1 cellular context compared by ENCODE assay signal in the genomic region with DNA sequence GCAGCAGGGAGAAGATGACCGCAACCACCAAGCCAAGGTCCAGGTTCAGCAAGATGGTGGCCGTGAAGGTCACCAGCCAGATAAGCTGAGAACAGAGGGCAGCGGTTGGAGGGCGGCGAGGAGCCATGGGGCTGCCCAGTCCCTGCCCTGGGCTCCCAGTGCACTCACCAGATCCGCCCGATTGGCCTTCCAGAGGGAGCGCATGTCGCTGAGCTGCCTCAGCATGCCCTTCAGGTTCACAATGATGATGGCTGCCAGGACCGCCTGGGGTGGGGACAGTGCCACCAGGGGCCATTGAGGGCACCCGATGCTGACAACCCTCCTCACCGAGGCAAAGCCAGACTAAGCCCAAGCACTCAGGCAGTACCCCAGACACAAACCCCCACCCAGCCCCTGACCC.
TF ChIP-seq lines count a peak whose summit lies in the region.

No MANE protein-coding gene starts in this region.

TF ChIP-seq in K562, 482 proteins besides CTCF, POLR2A, EP300 and RAD21:
- TF ChIP-seq, protein P1, sequence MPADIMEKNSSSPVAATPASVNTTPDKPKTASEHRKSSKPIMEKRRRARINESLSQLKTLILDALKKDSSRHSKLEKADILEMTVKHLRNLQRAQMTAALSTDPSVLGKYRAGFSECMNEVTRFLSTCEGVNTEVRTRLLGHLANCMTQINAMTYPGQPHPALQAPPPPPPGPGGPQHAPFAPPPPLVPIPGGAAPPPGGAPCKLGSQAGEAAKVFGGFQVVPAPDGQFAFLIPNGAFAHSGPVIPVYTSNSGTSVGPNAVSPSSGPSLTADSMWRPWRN (IDR thresholded peaks at IDR 0.05; ENCODE audit: low read depth), result no peak
- TF ChIP-seq, protein P2, sequence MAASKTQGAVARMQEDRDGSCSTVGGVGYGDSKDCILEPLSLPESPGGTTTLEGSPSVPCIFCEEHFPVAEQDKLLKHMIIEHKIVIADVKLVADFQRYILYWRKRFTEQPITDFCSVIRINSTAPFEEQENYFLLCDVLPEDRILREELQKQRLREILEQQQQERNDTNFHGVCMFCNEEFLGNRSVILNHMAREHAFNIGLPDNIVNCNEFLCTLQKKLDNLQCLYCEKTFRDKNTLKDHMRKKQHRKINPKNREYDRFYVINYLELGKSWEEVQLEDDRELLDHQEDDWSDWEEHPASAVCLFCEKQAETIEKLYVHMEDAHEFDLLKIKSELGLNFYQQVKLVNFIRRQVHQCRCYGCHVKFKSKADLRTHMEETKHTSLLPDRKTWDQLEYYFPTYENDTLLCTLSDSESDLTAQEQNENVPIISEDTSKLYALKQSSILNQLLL (CRISPR knock-in tag; IDR thresholded peaks at IDR 0.05; ENCODE audit: borderline replicate concordance), result no peak
- 0 out of 2 replicates have a peak, but pooled peaks have one; percentile 26 for TF ChIP-seq POLR2G (IDR thresholded peaks at IDR 0.05; ENCODE audit: low read depth, low read length)
- TF ChIP-seq, protein P3, sequence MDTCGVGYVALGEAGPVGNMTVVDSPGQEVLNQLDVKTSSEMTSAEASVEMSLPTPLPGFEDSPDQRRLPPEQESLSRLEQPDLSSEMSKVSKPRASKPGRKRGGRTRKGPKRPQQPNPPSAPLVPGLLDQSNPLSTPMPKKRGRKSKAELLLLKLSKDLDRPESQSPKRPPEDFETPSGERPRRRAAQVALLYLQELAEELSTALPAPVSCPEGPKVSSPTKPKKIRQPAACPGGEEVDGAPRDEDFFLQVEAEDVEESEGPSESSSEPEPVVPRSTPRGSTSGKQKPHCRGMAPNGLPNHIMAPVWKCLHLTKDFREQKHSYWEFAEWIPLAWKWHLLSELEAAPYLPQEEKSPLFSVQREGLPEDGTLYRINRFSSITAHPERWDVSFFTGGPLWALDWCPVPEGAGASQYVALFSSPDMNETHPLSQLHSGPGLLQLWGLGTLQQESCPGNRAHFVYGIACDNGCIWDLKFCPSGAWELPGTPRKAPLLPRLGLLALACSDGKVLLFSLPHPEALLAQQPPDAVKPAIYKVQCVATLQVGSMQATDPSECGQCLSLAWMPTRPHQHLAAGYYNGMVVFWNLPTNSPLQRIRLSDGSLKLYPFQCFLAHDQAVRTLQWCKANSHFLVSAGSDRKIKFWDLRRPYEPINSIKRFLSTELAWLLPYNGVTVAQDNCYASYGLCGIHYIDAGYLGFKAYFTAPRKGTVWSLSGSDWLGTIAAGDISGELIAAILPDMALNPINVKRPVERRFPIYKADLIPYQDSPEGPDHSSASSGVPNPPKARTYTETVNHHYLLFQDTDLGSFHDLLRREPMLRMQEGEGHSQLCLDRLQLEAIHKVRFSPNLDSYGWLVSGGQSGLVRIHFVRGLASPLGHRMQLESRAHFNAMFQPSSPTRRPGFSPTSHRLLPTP (IDR thresholded peaks at IDR 0.05; ENCODE audit: borderline replicate concordance, extremely low read depth, insufficient read length), result no peak
- no peak for TF ChIP-seq HMG20B (CRISPR knock-in tag; IDR thresholded peaks at IDR 0.05)
- TF ChIP-seq, protein P4, sequence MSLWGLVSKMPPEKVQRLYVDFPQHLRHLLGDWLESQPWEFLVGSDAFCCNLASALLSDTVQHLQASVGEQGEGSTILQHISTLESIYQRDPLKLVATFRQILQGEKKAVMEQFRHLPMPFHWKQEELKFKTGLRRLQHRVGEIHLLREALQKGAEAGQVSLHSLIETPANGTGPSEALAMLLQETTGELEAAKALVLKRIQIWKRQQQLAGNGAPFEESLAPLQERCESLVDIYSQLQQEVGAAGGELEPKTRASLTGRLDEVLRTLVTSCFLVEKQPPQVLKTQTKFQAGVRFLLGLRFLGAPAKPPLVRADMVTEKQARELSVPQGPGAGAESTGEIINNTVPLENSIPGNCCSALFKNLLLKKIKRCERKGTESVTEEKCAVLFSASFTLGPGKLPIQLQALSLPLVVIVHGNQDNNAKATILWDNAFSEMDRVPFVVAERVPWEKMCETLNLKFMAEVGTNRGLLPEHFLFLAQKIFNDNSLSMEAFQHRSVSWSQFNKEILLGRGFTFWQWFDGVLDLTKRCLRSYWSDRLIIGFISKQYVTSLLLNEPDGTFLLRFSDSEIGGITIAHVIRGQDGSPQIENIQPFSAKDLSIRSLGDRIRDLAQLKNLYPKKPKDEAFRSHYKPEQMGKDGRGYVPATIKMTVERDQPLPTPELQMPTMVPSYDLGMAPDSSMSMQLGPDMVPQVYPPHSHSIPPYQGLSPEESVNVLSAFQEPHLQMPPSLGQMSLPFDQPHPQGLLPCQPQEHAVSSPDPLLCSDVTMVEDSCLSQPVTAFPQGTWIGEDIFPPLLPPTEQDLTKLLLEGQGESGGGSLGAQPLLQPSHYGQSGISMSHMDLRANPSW (CRISPR knock-in tag; IDR thresholded peaks at IDR 0.05), result no peak
- TF ChIP-seq, protein P5, sequence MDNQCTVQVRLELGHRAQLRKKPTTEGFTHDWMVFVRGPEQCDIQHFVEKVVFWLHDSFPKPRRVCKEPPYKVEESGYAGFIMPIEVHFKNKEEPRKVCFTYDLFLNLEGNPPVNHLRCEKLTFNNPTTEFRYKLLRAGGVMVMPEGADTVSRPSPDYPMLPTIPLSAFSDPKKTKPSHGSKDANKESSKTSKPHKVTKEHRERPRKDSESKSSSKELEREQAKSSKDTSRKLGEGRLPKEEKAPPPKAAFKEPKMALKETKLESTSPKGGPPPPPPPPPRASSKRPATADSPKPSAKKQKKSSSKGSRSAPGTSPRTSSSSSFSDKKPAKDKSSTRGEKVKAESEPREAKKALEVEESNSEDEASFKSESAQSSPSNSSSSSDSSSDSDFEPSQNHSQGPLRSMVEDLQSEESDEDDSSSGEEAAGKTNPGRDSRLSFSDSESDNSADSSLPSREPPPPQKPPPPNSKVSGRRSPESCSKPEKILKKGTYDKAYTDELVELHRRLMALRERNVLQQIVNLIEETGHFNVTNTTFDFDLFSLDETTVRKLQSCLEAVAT (IDR thresholded peaks at IDR 0.05), result no peak
